Comparison of ENCODE assay signal across 9 cellular contexts in the genomic region with DNA sequence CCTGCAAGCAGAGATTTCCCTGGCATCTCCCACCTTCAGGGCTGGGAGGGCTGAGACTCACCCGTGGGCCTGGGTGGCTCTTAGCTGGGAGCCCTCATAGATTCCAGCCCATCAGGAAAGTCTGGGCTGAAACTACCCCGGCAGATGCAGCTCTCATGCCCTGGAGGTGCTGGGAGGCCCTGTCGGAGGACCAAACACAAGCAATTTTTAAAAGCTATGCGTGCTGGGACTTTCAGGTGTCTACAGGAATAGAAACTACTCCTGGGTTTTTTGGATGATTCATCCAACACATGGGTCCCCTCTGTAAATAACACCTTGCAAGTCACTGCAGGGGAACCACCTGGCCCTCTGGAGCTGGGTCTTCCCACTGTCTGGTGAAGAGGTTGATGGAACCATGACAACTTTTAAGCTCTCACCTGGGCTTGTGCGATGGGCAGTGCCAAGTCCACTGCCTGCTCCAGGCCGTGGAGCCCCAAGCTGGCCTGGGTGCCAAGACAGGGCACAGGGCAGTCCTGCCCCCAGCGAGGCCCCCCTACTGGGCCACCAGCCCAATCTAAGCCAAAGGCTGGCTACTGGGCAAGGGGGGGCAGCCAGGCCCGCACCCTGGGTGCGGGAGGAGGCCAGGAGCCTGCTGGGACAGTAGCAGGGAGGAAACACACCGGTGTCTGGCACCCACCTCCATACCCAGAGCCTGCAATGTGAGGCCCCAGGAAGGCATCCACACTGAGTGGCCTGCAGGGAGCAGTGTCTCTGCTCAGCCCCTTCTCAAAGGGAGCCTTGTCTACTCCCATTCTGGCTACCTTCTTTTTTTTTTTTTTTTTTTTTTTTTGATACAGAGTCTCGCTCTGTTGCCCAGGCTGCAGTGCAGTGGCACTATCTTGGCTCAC. TPM values are rescaled to one million over a fixed set of nuclear protein-coding genes. Genes with fewer than 3 reads are reported as not detected.
A peak's percentile ranks its signal among the peaks of the same experiment; 100 is the strongest.
DNase-seq lines count a peak whose midpoint lies in the region; ATAC-seq, FAIRE-seq and TF ChIP-seq lines count a peak whose summit lies in the region.
"Had no signal": no experiment of that assay in that cellular context is flagged by ENCODE, and none has a peak within 500 bp of the region (broad histone marks: within the 10 kb centered on the region; RNA-seq: fewer than 3 reads in every experiment).

No MANE protein-coding gene starts in this region.

- H3K4me1 ChIP-seq in mammary epithelial cell (ENCODE audit: insufficient read depth, low read length), result peaks cover 12% of the 10 kb centered on the region

- intact Hi-C loops in mammary epithelial cell (cut with micrococcal nuclease) (loop anchor here (2.0 kb wide), 1 partner anchor 23 kb away; no protein-coding TSS in a partner anchor), MCF 10A (cut with micrococcal nuclease) (no loop called here)

- H3K4me1 Mint-ChIP-seq in MCF 10A (ENCODE audit: insufficient read depth, unreplicated experiment), result no peaks in the 10 kb centered on the region
- peaks cover 53% of the 10 kb centered on the region for H3K4me1 Mint-ChIP-seq in activated naive CD4-positive, alpha-beta T cell treated with anti-CD3 and anti-CD28 coated beads, Interleukin-2, amount 50 U/mL, for 24 hours
- H3K4me1 Mint-ChIP-seq in stimulated activated memory B cell treated with anti-CD40 and anti-IgM and Interleukin-4, amounts not matched to agents 10 μg/mL and 1 μg/mL and 100 μg/mL, for 72 hours, result peaks cover 61% of the 10 kb centered on the region

- CTCF ChIA-PET in mammary epithelial cell (lab: Charles Lee; ENCODE audit: low non-redundant PET) (no interaction called here), MCF 10A (lab: Yijun Ruan, JAX) (interaction anchor here (0.6 to 1.1 kb wide), 3 partner anchors 7 to 62 kb away, joined by 3 to 6 read pairs (median 3); no protein-coding TSS in a partner anchor)

- no peak overlapping the region for H3K27ac ChIP-seq in mammary epithelial cell (ENCODE audit: insufficient read depth, low read depth, low read length)

- peaks cover 18% of the 10 kb centered on the region for H3K27me3 Mint-ChIP-seq in MCF 10A (ENCODE audit: insufficient read depth, unreplicated experiment)
- H3K27me3 Mint-ChIP-seq in activated naive CD4-positive, alpha-beta T cell treated with anti-CD3 and anti-CD28 coated beads, Interleukin-2, amount 50 U/mL, for 24 hours, result peaks cover 2% of the 10 kb centered on the region
- H3K27me3 Mint-ChIP-seq in stimulated activated memory B cell treated with anti-CD40 and anti-IgM and Interleukin-4, amounts not matched to agents 10 μg/mL and 1 μg/mL and 100 μg/mL, for 72 hours, result no peaks in the 10 kb centered on the region

- POLR2A ChIA-PET in MCF 10A (lab: Yijun Ruan, JAX), result no interaction called here

- H3K36me3 ChIP-seq in mammary epithelial cell (ENCODE audit: insufficient read depth, low read length), result no peaks in the 10 kb centered on the region
- H3K36me3 ChIP-seq: BLaER1 had no signal

- FAIRE-seq in urothelium cell line (lab: Jason Lieb, UNC), result no peak

- H3K9me3 ChIP-seq in mammary epithelial cell (replicated peaks; ENCODE audit: insufficient read depth, low read length), result no peaks in the 10 kb centered on the region
- H3K9me3 ChIP-seq: BLaER1 had no signal

- no TSS peak for BruUV-seq in mammary epithelial cell (replicated peaks; lab: Mats Ljungman, UMichigan)
- no TSS peak for BruUV-seq in MCF 10A (replicated peaks; lab: Mats Ljungman, UMichigan)

- no peak overlapping the region for H3K4me3 ChIP-seq in mammary epithelial cell (replicated peaks in 1 of 3; ENCODE audit: insufficient read depth in 1 of 3, low read depth in 2 of 3, low read length in 3 of 3)
- H3K4me3 ChIP-seq: BLaER1 had no signal

- no peaks in the 10 kb centered on the region for H3K36me3 Mint-ChIP-seq in MCF 10A (ENCODE audit: insufficient read depth, unreplicated experiment)
- H3K36me3 Mint-ChIP-seq in activated naive CD4-positive, alpha-beta T cell treated with anti-CD3 and anti-CD28 coated beads, Interleukin-2, amount 50 U/mL, for 24 hours, result no peaks in the 10 kb centered on the region
- no peaks in the 10 kb centered on the region for H3K36me3 Mint-ChIP-seq in stimulated activated memory B cell treated with anti-CD40 and anti-IgM and Interleukin-4, amounts not matched to agents 10 μg/mL and 1 μg/mL and 100 μg/mL, for 72 hours

- 18% methylated on average over 7 of the region's 11 CpGs for WGBS in mammary epithelial cell (ENCODE audit: low coverage, missing lambda C conversion rate)

- no peaks in the 10 kb centered on the region for H3K79me2 ChIP-seq in mammary epithelial cell (ENCODE audit: insufficient read depth, low read length)

- H3K4me2 ChIP-seq in mammary epithelial cell (ENCODE audit: insufficient read depth, low read depth, low read length), result peak overlapping the region; percentile 2

- H3K4me3 Mint-ChIP-seq in MCF 10A (ENCODE audit: unreplicated experiment), result no peak overlapping the region
- H3K4me3 Mint-ChIP-seq in activated naive CD4-positive, alpha-beta T cell treated with anti-CD3 and anti-CD28 coated beads, Interleukin-2, amount 50 U/mL, for 24 hours, result peak overlapping the region; percentile 33
- no peak overlapping the region for H3K4me3 Mint-ChIP-seq in stimulated activated memory B cell treated with anti-CD40 and anti-IgM and Interleukin-4, amounts not matched to agents 10 μg/mL and 1 μg/mL and 100 μg/mL, for 72 hours

- TF ChIP-seq CTCF in mammary epithelial cell (conservative IDR thresholded peaks at IDR 0.05 in 1 of 2, IDR thresholded peaks at IDR 0.05 in 1 of 2; ENCODE audit: extremely low read depth in 1 of 2, insufficient read depth in 1 of 2, low read depth in 1 of 2, low read length in 2 of 2), result no peak
- no peak for TF ChIP-seq CTCF in MCF 10A (IDR thresholded peaks at IDR 0.05; ENCODE audit: unreplicated experiment)

- peak; percentile 50 for ATAC-seq in HG03135 (IDR thresholded peaks at IDR 0.05; ENCODE audit: unreplicated experiment)
- ATAC-seq in stimulated activated memory B cell treated with anti-CD40 and anti-IgM and Interleukin-4, amounts not matched to agents 10 μg/mL and 1 μg/mL and 100 μg/mL, for 72 hours, result peak; percentile 56

- no peak overlapping the region for H3K27ac Mint-ChIP-seq in MCF 10A (ENCODE audit: low read depth, unreplicated experiment)
- peak overlapping the region; percentile 94 for H3K27ac Mint-ChIP-seq in activated naive CD4-positive, alpha-beta T cell treated with anti-CD3 and anti-CD28 coated beads, Interleukin-2, amount 50 U/mL, for 24 hours
- peak overlapping the region; percentile 94 for H3K27ac Mint-ChIP-seq in stimulated activated memory B cell treated with anti-CD40 and anti-IgM and Interleukin-4, amounts not matched to agents 10 μg/mL and 1 μg/mL and 100 μg/mL, for 72 hours

- in situ Hi-C loops in mammary epithelial cell (cut with MboI; ENCODE audit: low sequenced_read_pairs in 2 of 2), result no loop called here

- no peaks in the 10 kb centered on the region for H4K20me1 ChIP-seq in mammary epithelial cell (ENCODE audit: insufficient read depth, low read length)
- H4K20me1 ChIP-seq: BLaER1 had no signal

- H2AFZ ChIP-seq in mammary epithelial cell (ENCODE audit: low read depth, low read length), result peak overlapping the region; percentile 60

- no peak overlapping the region for H3K9ac ChIP-seq in mammary epithelial cell (ENCODE audit: insufficient read depth, low read length)
- H3K9ac ChIP-seq: BLaER1 had no signal

- dilution Hi-C loops in mammary epithelial cell (cut with HindIII; ENCODE audit: low sequenced_read_pairs), result no loop called here

- no peaks in the 10 kb centered on the region for H3K27me3 ChIP-seq in mammary epithelial cell (ENCODE audit: insufficient read depth, low read length)
- H3K27me3 ChIP-seq: BLaER1 had no signal

- DNase-seq in mammary epithelial cell (peak; percentile 70), MCF 10A (ENCODE audit: unreplicated experiment) (no peak), SW480 (ENCODE audit: low spot score) (no peak), urothelium cell line (ENCODE audit: low spot score) (no peak), NCI-H526 treated with DMSO at 0.1 percent for 48 hours (lab: John Stamatoyannopoulos, UW) (no peak)

- no peaks in the 10 kb centered on the region for H3K9me3 Mint-ChIP-seq in MCF 10A (ENCODE audit: unreplicated experiment)
- no peaks in the 10 kb centered on the region for H3K9me3 Mint-ChIP-seq in activated naive CD4-positive, alpha-beta T cell treated with anti-CD3 and anti-CD28 coated beads, Interleukin-2, amount 50 U/mL, for 24 hours
- H3K9me3 Mint-ChIP-seq in stimulated activated memory B cell treated with anti-CD40 and anti-IgM and Interleukin-4, amounts not matched to agents 10 μg/mL and 1 μg/mL and 100 μg/mL, for 72 hours, result no peaks in the 10 kb centered on the region

RNA-seq across cellular contexts. Expression of gene GPR55, which starts 1.1 kb away (rescaled TPM):
- total RNA-seq in mammary epithelial cell (not detected), MCF 10A (2022) (not detected in 2 replicates)
- polyA plus RNA-seq in mammary epithelial cell, result not detected
- polyA minus RNA-seq in mammary epithelial cell, result not detected
